2 cellular contexts compared by ENCODE assay signal in genomic region chr13:49554387-49554786, GRCh38.
TF ChIP-seq lines count a peak whose summit lies in the region.

No MANE protein-coding gene starts in this region.

TF ChIP-seq in HCT116, 20 proteins besides CTCF, POLR2A, EP300 and RAD21:
- TF ChIP-seq POLR2AphosphoS5 (IDR thresholded peaks at IDR 0.05; ENCODE audit: low read depth, low read length), result no peak
- no peak for TF ChIP-seq CBX3 (IDR thresholded peaks at IDR 0.05; ENCODE audit: low read depth)
- no peak for TF ChIP-seq ELF1 (IDR thresholded peaks at IDR 0.05; ENCODE audit: borderline replicate concordance, low read depth)
- TF ChIP-seq SRF (IDR thresholded peaks at IDR 0.05; ENCODE audit: low read depth), result no peak
- TF ChIP-seq EZH2 (IDR thresholded peaks at IDR 0.05), result no peak
- no peak for TF ChIP-seq ATF3 (IDR thresholded peaks at IDR 0.05)
- no peak for TF ChIP-seq SP1 (IDR thresholded peaks at IDR 0.05; ENCODE audit: low read depth)
- TF ChIP-seq FOSL1 (IDR thresholded peaks at IDR 0.05; ENCODE audit: low read depth), result no peak
- no peak for TF ChIP-seq CEBPB (IDR thresholded peaks at IDR 0.05; ENCODE audit: low read depth)
- no peak for TF ChIP-seq SIN3A (IDR thresholded peaks at IDR 0.05; ENCODE audit: low read depth)
- no peak for TF ChIP-seq TCF7L2 (IDR thresholded peaks at IDR 0.05; ENCODE audit: borderline replicate concordance, extremely low read depth, insufficient read depth, insufficient read length)
TF ChIP-seq in HCT116: peak in this region for 0.

TF ChIP-seq in H1, 55 proteins besides CTCF, POLR2A, EP300 and RAD21:
- TF ChIP-seq JUN (IDR thresholded peaks at IDR 0.05; ENCODE audit: low read depth, low read length), result no peak
- TF ChIP-seq GABPA (IDR thresholded peaks at IDR 0.05; ENCODE audit: borderline replicate concordance, insufficient read depth, low read length), result no peak
- TF ChIP-seq GTF2F1 (IDR thresholded peaks at IDR 0.05; ENCODE audit: borderline replicate concordance, low read depth, low read length), result no peak
- TF ChIP-seq HDAC2 (IDR thresholded peaks at IDR 0.05; ENCODE audit: borderline replicate concordance in 1 of 2, low read depth in 2 of 2, low read length in 2 of 2), result no peak
- TF ChIP-seq KDM1A (IDR thresholded peaks at IDR 0.05; ENCODE audit: borderline replicate concordance, low read length), result no peak
- TF ChIP-seq SRF (IDR thresholded peaks at IDR 0.05; ENCODE audit: low read depth, low read length), result no peak
- no peak for TF ChIP-seq TAF7 (optimal IDR thresholded peaks at IDR 0.05; ENCODE audit: borderline replicate concordance, low read depth, low read length)
- TF ChIP-seq TCF12 (IDR thresholded peaks at IDR 0.05; ENCODE audit: low read depth, low read length), result no peak
- no peak for TF ChIP-seq CBX8 (IDR thresholded peaks at IDR 0.05; ENCODE audit: borderline replicate concordance, low read depth, low read length)
- TF ChIP-seq CHD7 (IDR thresholded peaks at IDR 0.05; ENCODE audit: insufficient replicate concordance, low read length), result no peak
- TF ChIP-seq SP1 (IDR thresholded peaks at IDR 0.05; ENCODE audit: low read depth, low read length), result no peak
- no peak for TF ChIP-seq SP4 (IDR thresholded peaks at IDR 0.05; ENCODE audit: low read length)
